Comparison of ENCODE assay signal across 9 cellular contexts in genomic region chr7:26153823-26154783, GRCh38. TPM values are rescaled to one million over a fixed set of nuclear protein-coding genes. Genes with fewer than 3 reads are reported as not detected.
DNase-seq lines count a peak whose midpoint lies in the region; ATAC-seq and TF ChIP-seq lines count a peak whose summit lies in the region.
"Had no signal": no experiment of that assay in that cellular context is flagged by ENCODE, and none has a peak within 500 bp of the region (broad histone marks: within the 10 kb centered on the region; RNA-seq: fewer than 3 reads in every experiment).

No MANE protein-coding gene starts in this region.

- peaks cover 11 to 12% of the 10 kb centered on the region in 2 donors for H3K27me3 Mint-ChIP-seq in natural killer cell (ENCODE audit: low read depth in 2 of 2)

- POLR2A ChIA-PET in PC-9 (lab: Charles Lee; ENCODE audit: unreplicated experiment) = interaction anchor here (0.5 to 0.6 kb wide), 2 partner anchors 57 kb away, joined by 3 to 4 read pairs; no protein-coding TSS in a partner anchor

- peak overlapping the region; percentile 39 to 85 for H3K9ac ChIP-seq in colonic mucosa (ENCODE audit: low read depth in 2 of 2, low read length in 2 of 2)

- H3K27me3 ChIP-seq in PC-9 (ENCODE audit: insufficient read depth, low read depth) = no peaks in the 10 kb centered on the region
- H3K27me3 ChIP-seq in colonic mucosa = no peaks in the 10 kb centered on the region

- peaks cover 52% of the 10 kb centered on the region for H3K4me1 ChIP-seq in PC-9 (replicated peaks; ENCODE audit: insufficient read depth)
- peaks cover 3% of the 10 kb centered on the region for H3K4me1 ChIP-seq in colonic mucosa

- no peaks in the 10 kb centered on the region for H3K9me3 Mint-ChIP-seq in natural killer cell

- no peaks in the 10 kb centered on the region for H3K36me3 Mint-ChIP-seq in natural killer cell

- TSS peak; percentile 27 for BruUV-seq in PC-9 (replicated peaks; lab: Mats Ljungman, UMichigan)

- H3K4me3 ChIP-seq in GM12864 (ENCODE audit: low read depth, low read length) = peak overlapping the region; percentile 78
- peak overlapping the region; percentile 77 for H3K4me3 ChIP-seq in PC-9
- peak overlapping the region; percentile 66 for H3K4me3 ChIP-seq in colonic mucosa
- H3K4me3 ChIP-seq: lung had no signal

- H3K4me3 Mint-ChIP-seq in natural killer cell = peak overlapping the region; percentile 85

- CTCF ChIA-PET in PC-9 (lab: Charles Lee) = no interaction called here

- TF ChIP-seq CTCF in GM12864 (IDR thresholded peaks at IDR 0.05; ENCODE audit: low read depth, low read length, missing control alignments) = no peak
- TF ChIP-seq CTCF in PC-9 (conservative IDR thresholded peaks at IDR 0.05) = peak; percentile 9; the same call in 1 of the 2 replicates
- TF ChIP-seq CTCF in colonic mucosa (IDR thresholded peaks at IDR 0.05) = no peak
- no peak for TF ChIP-seq CTCF in natural killer cell (IDR thresholded peaks at IDR 0.05)

- H3F3A ChIP-seq in PC-9 (ENCODE audit: insufficient read depth, low read depth) = peaks cover 59% of the 10 kb centered on the region

- peak overlapping the region; percentile 72 to 73 for H3K27ac Mint-ChIP-seq in natural killer cell

- peak overlapping the region; percentile 96 for H3K4me2 ChIP-seq in PC-9

- H3K9me2 ChIP-seq in PC-9 (ENCODE audit: insufficient read depth) = no peaks in the 10 kb centered on the region

- ATAC-seq in natural killer cell (no peak), GM21390 (IDR thresholded peaks at IDR 0.05; ENCODE audit: unreplicated experiment) (no peak)

- DNase-seq in GM12864 (ENCODE audit: low read depth) (no peak), PC-9 (peak; percentile 66 to 90), colonic mucosa (peak; percentile 79), natural killer cell (no peak), NCI-H446 treated with DMSO at 0.1 percent for 48 hours (lab: John Stamatoyannopoulos, UW) (no peak), NCI-H1694 treated with DMSO at 0.1 percent for 48 hours (lab: John Stamatoyannopoulos, UW) (no peak), NCI-H2171 (lab: John Stamatoyannopoulos, UW) (no peak)

- intact Hi-C loops in PC-9 (cut with micrococcal nuclease; ENCODE audit: unreplicated experiment) (loop anchor here (1.0 to 2.0 kb wide), 4 partner anchors 46 to 193 kb away; partner anchors contain the start of gene HNRNPA2B1), colonic mucosa (cut with DNase I) (no loop called here), natural killer cell (cut with micrococcal nuclease) (loop anchor here (2.0 kb wide), 1 partner anchor 45 kb away; no protein-coding TSS in a partner anchor)

- no peaks in the 10 kb centered on the region for H3K9me3 ChIP-seq in PC-9 (ENCODE audit: insufficient read depth, low read depth)
- H3K9me3 ChIP-seq in colonic mucosa = no peaks in the 10 kb centered on the region

- peaks cover 68% of the 10 kb centered on the region for H3K79me2 ChIP-seq in PC-9 (ENCODE audit: low read depth)

- peak overlapping the region; percentile 75 for H2AFZ ChIP-seq in PC-9

- peaks cover 4% of the 10 kb centered on the region; the same call in 1 of the 2 replicates for H3K36me3 ChIP-seq in PC-9 (ENCODE audit: low read depth)
- H3K36me3 ChIP-seq in colonic mucosa = no peaks in the 10 kb centered on the region

- H4K20me1 ChIP-seq in PC-9 (ENCODE audit: insufficient read depth) = no peaks in the 10 kb centered on the region

- H3K27ac ChIP-seq in PC-9 (peak overlapping the region; percentile 96), colonic mucosa (peak overlapping the region; percentile 55)

- peaks cover 32 to 40% of the 10 kb centered on the region in 2 donors for H3K4me1 Mint-ChIP-seq in natural killer cell

RNA-seq across cellular contexts. Expression of gene NFE2L3, which starts 2.1 kb away (rescaled TPM):
- total RNA-seq in PC-9 (2021) (44.2 and 49.1 TPM in 2 replicates), colonic mucosa (10 to 100 TPM; 12.0 to 13.0 TPM), natural killer cell (1 to 10 TPM in 1 of 3 donors, under 1 TPM in 2; 0.68 to 2.0 (median 1.00) TPM)

RNA-seq across cellular contexts. Expression of gene HNRNPA2B1, which starts 46.4 kb away (rescaled TPM):
- total RNA-seq in PC-9 (2021) = 526 and 792 TPM in 2 replicates
- 100 to 1,000 TPM; 447 to 769 TPM for total RNA-seq in colonic mucosa
- total RNA-seq in natural killer cell = 100 to 1,000 TPM; 473 to 627 (median 585) TPM

RNA-seq across cellular contexts. Expression of gene CBX3, which starts 47.4 kb away (rescaled TPM):
- total RNA-seq in PC-9 (2021) (282 and 308 TPM in 2 replicates), colonic mucosa (100 to 1,000 TPM; 102 to 135 TPM), natural killer cell (100 to 1,000 TPM; 103 to 126 (median 109) TPM)

Comparison
In these comparisons a context has a peak if more than half of its experiments do, and no peak if none do; other contexts are left out.
1. DNase-seq: peak in PC-9 (2 of 2) and colonic mucosa (single experiment); none in GM12864 (single experiment), natural killer cell (single experiment), NCI-H446 treated with DMSO at 0.1 percent for 48 hours (single experiment), NCI-H1694 treated with DMSO at 0.1 percent for 48 hours (single experiment) and NCI-H2171 (single experiment).
2. RNA of gene NFE2L3, which starts 2.1 kb away (total RNA-seq): 44.2 to 49.1 TPM in PC-9 and 12.0 to 13.0 TPM in colonic mucosa; 0.68 to 2.0 TPM in natural killer cell; every median in the first group is over 4 times any median in the second.
3. Peak in every context shown above with its lines, with median percentiles within 50 percentile points of each other: H3K4me3 ChIP-seq.